10 cellular contexts compared by ENCODE assay signal in the genomic region with DNA sequence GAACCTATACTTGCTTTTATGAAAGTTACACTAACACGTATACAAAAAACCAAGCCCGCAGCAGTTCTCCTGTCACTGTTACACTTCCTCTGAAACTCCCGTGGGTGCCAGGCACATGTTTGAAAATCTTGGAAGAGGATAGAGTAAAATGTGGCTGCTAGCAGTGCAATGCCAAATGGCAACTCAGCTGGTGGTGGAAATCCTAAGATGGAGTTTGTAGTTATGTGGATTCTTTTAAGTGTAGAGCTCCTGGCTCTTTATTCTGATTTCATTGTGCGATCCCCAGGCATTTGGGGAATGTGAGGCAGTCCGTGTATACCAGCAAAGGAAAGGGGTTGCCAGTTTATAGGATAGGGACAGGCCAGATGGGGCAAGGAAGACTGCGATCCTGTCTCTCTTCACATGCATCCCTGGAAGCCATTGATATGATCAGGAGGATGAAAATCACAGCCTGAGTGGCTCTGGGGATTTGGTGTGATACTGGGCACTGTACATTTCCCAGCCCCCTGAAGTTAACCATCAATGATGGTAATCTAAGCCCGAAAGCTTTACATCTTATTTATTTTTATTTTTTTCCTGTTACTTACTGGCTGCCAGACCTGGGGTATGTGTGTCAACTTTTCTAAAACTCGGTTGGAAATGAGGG. TPM values are rescaled to one million over a fixed set of nuclear protein-coding genes. Genes with fewer than 3 reads are reported as not detected.
A peak's percentile ranks its signal among the peaks of the same experiment; 100 is the strongest.
DNase-seq lines count a peak whose midpoint lies in the region; ATAC-seq and TF ChIP-seq lines count a peak whose summit lies in the region.
"Had no signal": no experiment of that assay in that cellular context is flagged by ENCODE, and none has a peak within 500 bp of the region (broad histone marks: within the 10 kb centered on the region; RNA-seq: fewer than 3 reads in every experiment).

No MANE protein-coding gene starts in this region.

- in situ Hi-C loops in gastrocnemius medialis (cut with MboI; ENCODE audit: low sequenced_read_pairs in 4 of 4) = no loop called here

- intact Hi-C loops in sigmoid colon (cut with DNase I) (loop anchor here (5.0 kb wide), 1 partner anchor 316 kb away; no protein-coding TSS in a partner anchor), gastrocnemius medialis (cut with DNase I; ENCODE audit: low total_unique reads) (no loop called here)

- TF ChIP-seq EP300 in sigmoid colon (IDR thresholded peaks at IDR 0.05) = no peak

- peak; percentile 35 for DNase-seq in DMS 273 (lab: John Stamatoyannopoulos, UW; ENCODE audit: unreplicated experiment)
- DNase-seq in DMS 273 treated with DMSO at 0.1 percent for 48 hours (lab: John Stamatoyannopoulos, UW) = no peak
- no peak for DNase-seq in SJSA1 (ENCODE audit: low read depth in 1 of 2, low spot score in 2 of 2)
- peak; percentile 9 for DNase-seq in hepatic stellate cell (ENCODE audit: low spot score)
- no peak for DNase-seq in sigmoid colon
- no peak for DNase-seq in erythroblast (lab: John Stamatoyannopoulos, UW)
- DNase-seq in gastrocnemius medialis = no peak

- H3K27me3 ChIP-seq in SJSA1 (replicated peaks) (no peaks in the 10 kb centered on the region), sigmoid colon (peaks cover 0 to 12% (median 0%) of the 10 kb centered on the region in 3 donors), gastrocnemius medialis (peaks cover 0 to 4% (median 0%) of the 10 kb centered on the region in 3 donors)

- H3K9me3 ChIP-seq in SJSA1 (replicated peaks) (peaks cover 3% of the 10 kb centered on the region; the same call in 1 of the 2 replicates), sigmoid colon (no peaks in the 10 kb centered on the region), gastrocnemius medialis (no peaks in the 10 kb centered on the region)

- H3K36me3 ChIP-seq in SJSA1 (peaks cover 17% of the 10 kb centered on the region), sigmoid colon (no peaks in the 10 kb centered on the region), gastrocnemius medialis (no peaks in the 10 kb centered on the region)

- no peak for ATAC-seq in HG02970 (IDR thresholded peaks at IDR 0.05; ENCODE audit: low FRiP score, unreplicated experiment)
- no peak for ATAC-seq in gastrocnemius medialis

- H3K4me3 ChIP-seq in SJSA1 = peak overlapping the region; percentile 74
- peak overlapping the region; percentile 54 to 74 (median 60) for H3K4me3 ChIP-seq in sigmoid colon
- H3K4me3 ChIP-seq in gastrocnemius medialis = peak overlapping the region in 2 of 4 donors; percentile 54 to 56

- peaks cover 8% of the 10 kb centered on the region; the same call in 1 of the 2 replicates for H3K4me1 ChIP-seq in SJSA1 (replicated peaks)
- peaks cover 0 to 17% (median 7%) of the 10 kb centered on the region in 4 donors for H3K4me1 ChIP-seq in sigmoid colon
- no peaks in the 10 kb centered on the region for H3K4me1 ChIP-seq in gastrocnemius medialis

- TF ChIP-seq CTCF in sigmoid colon (IDR thresholded peaks at IDR 0.05) (no peak), gastrocnemius medialis (IDR thresholded peaks at IDR 0.05 in 4 of 5, conservative IDR thresholded peaks at IDR 0.05 in 1 of 5) (no peak)

- WGBS in sigmoid colon, 2 donors = 59 to 63% methylated on average over 8 of the region's 8 CpGs

- H3K27ac ChIP-seq in SJSA1 (no peak overlapping the region), sigmoid colon (peak overlapping the region in 2 of 4 donors; percentile 38 to 68), gastrocnemius medialis (no peak overlapping the region)
- H3K27ac ChIP-seq: 22Rv1, HL-60 had no signal

- TF ChIP-seq POLR2A in sigmoid colon (IDR thresholded peaks at IDR 0.05) (no peak), erythroblast (IDR thresholded peaks at IDR 0.05; ENCODE audit: low read length) (no peak), gastrocnemius medialis (IDR thresholded peaks at IDR 0.05) (no peak)

RNA-seq across cellular contexts. Expression of a gene that starts 1.1 kb away (rescaled TPM):
- total RNA-seq in SJSA1 (2014; rRNA removed; shearing (Covaris generic)) = 24.1 and 29.1 TPM in 2 replicates
- total RNA-seq in sigmoid colon = 10 to 100 TPM in 3 of 4 donors, 1 to 10 TPM in 1; 6.0 to 39.6 (median 25.6) TPM
- polyA plus RNA-seq in sigmoid colon = under 1 TPM in 1 of 3 donors, not detected in 2; 0.42 TPM
- total RNA-seq in gastrocnemius medialis = 1 to 10 TPM in 3 of 4 donors, under 1 TPM in 1; 0.87 to 1.7 (median 1.6) TPM

Comparison
In these comparisons a context has a peak if more than half of its experiments do, and no peak if none do; other contexts are left out.
1. DNase-seq: peak in DMS 273 (single experiment) and hepatic stellate cell (single experiment); none in DMS 273 treated with DMSO at 0.1 percent for 48 hours (single experiment), SJSA1 (0 of 2), sigmoid colon (single experiment), erythroblast (0 of 2) and gastrocnemius medialis (0 of 2).